9 cellular contexts compared by ENCODE assay signal in genomic region chr1:112998592-112999235, GRCh38. TPM values are rescaled to one million over a fixed set of nuclear protein-coding genes. Genes with fewer than 3 reads are reported as not detected.
A peak's percentile ranks its signal among the peaks of the same experiment; 100 is the strongest.
DNase-seq lines count a peak whose midpoint lies in the region; ATAC-seq, FAIRE-seq and TF ChIP-seq lines count a peak whose summit lies in the region.
"Had no signal": no experiment of that assay in that cellular context is flagged by ENCODE, and none has a peak within 500 bp of the region (broad histone marks: within the 10 kb centered on the region; RNA-seq: fewer than 3 reads in every experiment).

No MANE protein-coding gene starts in this region.

- no peaks in the 10 kb centered on the region for H3K27me3 ChIP-seq in A673 (replicated peaks; ENCODE audit: insufficient read depth, low read depth, low read length, poor library complexity)
- no peaks in the 10 kb centered on the region for H3K27me3 ChIP-seq in endothelial cell of umbilical vein (ENCODE audit: control insufficient read depth in 2 of 2, insufficient read depth in 2 of 2, low read length in 2 of 2)

- dilution Hi-C loops in endothelial cell of umbilical vein (cut with MboI; ENCODE audit: extremely low pct_ligation_motif_present, low sequenced_read_pairs): no loop called here

- no peak overlapping the region for H2AFZ ChIP-seq in endothelial cell of umbilical vein (ENCODE audit: low read depth, low read length)

- peaks cover 11% of the 10 kb centered on the region for H3K4me1 ChIP-seq in A673 (ENCODE audit: insufficient read depth, low read length, poor library complexity, severe bottlenecking)
- H3K4me1 ChIP-seq in endothelial cell of umbilical vein (ENCODE audit: control insufficient read depth, extremely low read depth, insufficient read depth, low read length): peaks cover 3% of the 10 kb centered on the region

- peak; percentile 71 for FAIRE-seq in endothelial cell of umbilical vein (lab: Jason Lieb, UNC)

- ATAC-seq in GM21423 (IDR thresholded peaks at IDR 0.05; ENCODE audit: unreplicated experiment): no peak

- no peak overlapping the region for H3K4me2 ChIP-seq in endothelial cell of umbilical vein (ENCODE audit: insufficient read depth, low read length)

- H3K27ac ChIP-seq in A673 (ENCODE audit: low read depth, low read length, poor library complexity, severe bottlenecking) (no peak overlapping the region), endothelial cell of umbilical vein (ENCODE audit: insufficient read depth, low read depth, low read length) (no peak overlapping the region)
- H3K27ac ChIP-seq: C4-2B had no signal

- H3K9me3 ChIP-seq in A673 (ENCODE audit: low read depth, low read length, poor library complexity, severe bottlenecking): no peaks in the 10 kb centered on the region
- H3K9me3 ChIP-seq in endothelial cell of umbilical vein (replicated peaks; ENCODE audit: control insufficient read depth, insufficient read depth, low read length): no peaks in the 10 kb centered on the region

- peak; percentile 83 for DNase-seq in A673 (ENCODE audit: low spot score)
- peak; percentile 36 for DNase-seq in NCI-H146 treated with DMSO at 0.1 percent for 48 hours (lab: John Stamatoyannopoulos, UW; ENCODE audit: unreplicated experiment)
- peak; percentile 82 for DNase-seq in endothelial cell of umbilical vein (ENCODE audit: low read depth, low spot score)
- DNase-seq in lung microvascular endothelial cell (ENCODE audit: low read depth in 2 of 2): peak; percentile 71 to 77
- no peak for DNase-seq in activated CD4-positive, CD25-positive, alpha-beta regulatory T cell (lab: John Stamatoyannopoulos, UW)
- DNase-seq in cerebellar nuclear complex (lab: John Stamatoyannopoulos, UW): no peak
- no peak for DNase-seq in OCI-M2 (lab: John Stamatoyannopoulos, UW; ENCODE audit: unreplicated experiment)

- H3K9me1 ChIP-seq in endothelial cell of umbilical vein (replicated peaks; ENCODE audit: control insufficient read depth, extremely low read depth, insufficient read depth, low read length): no peaks in the 10 kb centered on the region

- H4K20me1 ChIP-seq in endothelial cell of umbilical vein (replicated peaks; ENCODE audit: control insufficient read depth, extremely low read depth, insufficient read depth, low read length): no peaks in the 10 kb centered on the region

- POLR2A ChIA-PET in A673 (lab: Charles Lee; ENCODE audit: low non-redundant PET): interaction anchor here (0.6 kb wide), 1 partner anchor 23 kb away, joined by 3 read pairs; no protein-coding TSS in a partner anchor
- POLR2A ChIA-PET in endothelial cell of umbilical vein (lab: Charles Lee): interaction anchor here (0.5 to 0.6 kb wide), 2 partner anchors 44 to 92 kb away, joined by 3 read pairs; no protein-coding TSS in a partner anchor

- H3K4me3 ChIP-seq in A673 (ENCODE audit: low read depth, low read length, poor library complexity, severe bottlenecking): no peak overlapping the region
- H3K4me3 ChIP-seq in endothelial cell of umbilical vein (replicated peaks in 1 of 3; ENCODE audit: insufficient read depth in 1 of 3, low read depth in 1 of 3, low read length in 3 of 3): no peak overlapping the region

- intact Hi-C loops in A673 (cut with micrococcal nuclease; ENCODE audit: unreplicated experiment): no loop called here
- intact Hi-C loops in endothelial cell of umbilical vein (cut with micrococcal nuclease): no loop called here

- TF ChIP-seq CTCF in A673 (conservative IDR thresholded peaks at IDR 0.05; ENCODE audit: low read depth, low read length): no peak
- no peak for TF ChIP-seq CTCF in endothelial cell of umbilical vein (IDR thresholded peaks at IDR 0.05; ENCODE audit: extremely low read depth in 1 of 2, insufficient read depth in 1 of 2, low read depth in 1 of 2, low read length in 2 of 2)

- H3K36me3 ChIP-seq in A673 (ENCODE audit: insufficient read depth, low read length, poor library complexity, severe bottlenecking) (no peaks in the 10 kb centered on the region), endothelial cell of umbilical vein (ENCODE audit: control insufficient read depth in 2 of 2, extremely low read depth in 1 of 2, insufficient read depth in 2 of 2, low read length in 2 of 2) (no peaks in the 10 kb centered on the region)

- no TSS peak for BruUV-seq in A673 (replicated peaks; lab: Mats Ljungman, UMichigan)
- no TSS peak for BruUV-seq in endothelial cell of umbilical vein (replicated peaks; lab: Mats Ljungman, UMichigan)

- no peak for TF ChIP-seq POLR2A in endothelial cell of umbilical vein (IDR thresholded peaks at IDR 0.05; ENCODE audit: low read depth, low read length)

- CTCF ChIA-PET in A673 (lab: Charles Lee): interaction anchor here (0.6 kb wide), 1 partner anchor 20 kb away, joined by 6 read pairs; no protein-coding TSS in a partner anchor
- CTCF ChIA-PET in endothelial cell of umbilical vein (lab: Charles Lee): interaction anchor here (0.7 to 2.2 kb wide), 5 partner anchors 32 to 74 kb away, joined by 3 to 14 read pairs (median 4); partner anchors contain the start of genes LRIG2 and SLC16A1

- H3K79me2 ChIP-seq in endothelial cell of umbilical vein (ENCODE audit: control insufficient read depth, insufficient read depth, low read length): no peaks in the 10 kb centered on the region

- H3K9ac ChIP-seq in endothelial cell of umbilical vein (replicated peaks; ENCODE audit: extremely low read depth, insufficient read depth, low read length): no peak overlapping the region

TF ChIP-seq in endothelial cell of umbilical vein, 7 proteins besides CTCF, POLR2A, EP300 and RAD21:
- TF ChIP-seq, protein P1, sequence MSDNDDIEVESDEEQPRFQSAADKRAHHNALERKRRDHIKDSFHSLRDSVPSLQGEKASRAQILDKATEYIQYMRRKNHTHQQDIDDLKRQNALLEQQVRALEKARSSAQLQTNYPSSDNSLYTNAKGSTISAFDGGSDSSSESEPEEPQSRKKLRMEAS (IDR thresholded peaks at IDR 0.05; ENCODE audit: insufficient read depth, insufficient read length): no peak
- TF ChIP-seq GATA2 (IDR thresholded peaks at IDR 0.05; ENCODE audit: insufficient read depth, insufficient read length, low read depth, low read length) (no peak), POLR2AphosphoS5 (IDR thresholded peaks at IDR 0.05; ENCODE audit: insufficient read depth, low read depth, low read length) (no peak), JUN (IDR thresholded peaks at IDR 0.05; ENCODE audit: borderline replicate concordance, insufficient read depth, insufficient read length, low read depth) (no peak), MYC (IDR thresholded peaks at IDR 0.05; ENCODE audit: low read depth, low read length) (no peak), EZH2 (IDR thresholded peaks at IDR 0.05; ENCODE audit: borderline replicate concordance, low read depth, low read length, severe bottlenecking) (no peak)

RNA-seq across cellular contexts. Expression of gene SLC16A1, which starts 42.7 kb away (rescaled TPM):
- total RNA-seq in A673 (2021) (101 and 112 TPM in 2 replicates), endothelial cell of umbilical vein (117 and 148 TPM in 2 replicates), lung microvascular endothelial cell (50.8 and 114 TPM in 2 replicates)
- 162 and 188 TPM in 2 replicates for polyA plus RNA-seq in endothelial cell of umbilical vein
- 67.0 and 69.4 TPM in 2 replicates for polyA plus RNA-seq in endothelial cell of umbilical vein (2011; cell fraction: cytosol; rRNA removed)
- 78.3 and 86.0 TPM in 2 replicates for polyA plus RNA-seq in endothelial cell of umbilical vein (2011; cell fraction: nucleus; rRNA removed)
- polyA plus RNA-seq in endothelial cell of umbilical vein (2012): 161 and 167 TPM in 2 replicates
- polyA minus RNA-seq in endothelial cell of umbilical vein: 680 and 711 TPM in 2 replicates
- 165 TPM for polyA minus RNA-seq in endothelial cell of umbilical vein (2011; cell fraction: cytosol; rRNA and poly(A)+ RNA removed)
- 113 and 130 TPM in 2 replicates for polyA minus RNA-seq in endothelial cell of umbilical vein (2011; cell fraction: nucleus; rRNA and poly(A)+ RNA removed)

Comparison
In these comparisons a context has a peak if more than half of its experiments do, and no peak if none do; other contexts are left out.
1. DNase-seq: peak in A673 (single experiment), NCI-H146 treated with DMSO at 0.1 percent for 48 hours (single experiment), endothelial cell of umbilical vein (single experiment) and lung microvascular endothelial cell (2 of 2); none in activated CD4-positive, CD25-positive, alpha-beta regulatory T cell (0 of 4), cerebellar nuclear complex (0 of 2) and OCI-M2 (single experiment).